Comparison of ENCODE assay signal across 28 cellular contexts in genomic region chr5:26143259-26143658, GRCh38.
"Had no signal": no experiment of that assay in that cellular context is flagged by ENCODE, and none has a peak within 500 bp of the region (broad histone marks: within the 10 kb centered on the region; RNA-seq: fewer than 3 reads in every experiment).

No MANE protein-coding gene starts in this region.

- FAIRE-seq: colon, endometrium, endothelial cell of umbilical vein, frontal cortex had no signal

- ATAC-seq: effector memory CD8-positive, alpha-beta T cell; esophagus mucosa; foreskin keratinocyte; gastrocnemius medialis; gastroesophageal sphincter; heart left ventricle; heart right ventricle had no signal

- H3K36me3 ChIP-seq: colonic mucosa, esophagus muscularis mucosa, esophagus squamous epithelium, gastrocnemius medialis, gastroesophageal sphincter, heart left ventricle, heart right ventricle had no signal

- H3K4me1 ChIP-seq: colonic mucosa, esophagus muscularis mucosa, esophagus squamous epithelium, foreskin keratinocyte, gastrocnemius medialis, gastroesophageal sphincter, heart left ventricle, heart right ventricle had no signal

- H3K27ac ChIP-seq: colonic mucosa, coronary artery, dorsolateral prefrontal cortex, epithelial cell of prostate, esophagus muscularis mucosa, esophagus squamous epithelium, foreskin keratinocyte, gastrocnemius medialis, gastroesophageal sphincter, heart left ventricle, heart right ventricle had no signal

- H3K9me3 ChIP-seq: colonic mucosa, esophagus muscularis mucosa, gastrocnemius medialis, gastroesophageal sphincter had no signal

- H3K4me3 ChIP-seq: colonic mucosa, coronary artery, dorsolateral prefrontal cortex, esophagus muscularis mucosa, esophagus squamous epithelium, gastrocnemius medialis, gastroesophageal sphincter, heart left ventricle, heart right ventricle had no signal

- DNase-seq: colonic mucosa; cortex of kidney; dermis blood vessel endothelial cell; dorsolateral prefrontal cortex; effector CD4-positive, alpha-beta T cell; effector CD8-positive, alpha-beta T cell; effector memory CD4-positive, alpha-beta T cell; effector memory CD8-positive, alpha-beta T cell; endodermal cell; erythroblast; esophagus squamous epithelium; foreskin fibroblast; foreskin keratinocyte; foreskin melanocyte; gastrocnemius medialis; glutamatergic neuron; head of caudate nucleus; heart left ventricle; heart right ventricle had no signal

- H3K27me3 ChIP-seq: colonic mucosa, dorsolateral prefrontal cortex, esophagus muscularis mucosa, esophagus squamous epithelium, foreskin keratinocyte, gastrocnemius medialis, gastroesophageal sphincter, heart left ventricle, heart right ventricle had no signal
